ENCODE assay signal across 1 cellular context in genomic region chr3:13005301-13005700, GRCh38.
TF ChIP-seq lines count a peak whose summit lies in the region.

No MANE protein-coding gene starts in this region.

TF ChIP-seq in H1, 55 proteins besides CTCF, POLR2A, EP300 and RAD21 (continued from another document):
- TF ChIP-seq USF2 (IDR thresholded peaks at IDR 0.05; ENCODE audit: low read length) = no peak
- no peak for TF ChIP-seq RXRA (IDR thresholded peaks at IDR 0.05; ENCODE audit: insufficient read depth, low read depth, low read length)
- TF ChIP-seq, protein P1, sequence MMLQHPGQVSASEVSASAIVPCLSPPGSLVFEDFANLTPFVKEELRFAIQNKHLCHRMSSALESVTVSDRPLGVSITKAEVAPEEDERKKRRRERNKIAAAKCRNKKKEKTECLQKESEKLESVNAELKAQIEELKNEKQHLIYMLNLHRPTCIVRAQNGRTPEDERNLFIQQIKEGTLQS (IDR thresholded peaks at IDR 0.05; ENCODE audit: insufficient read depth, low read depth, low read length) = no peak
- no peak for TF ChIP-seq MAFK (IDR thresholded peaks at IDR 0.05; ENCODE audit: low read depth, low read length)
- no peak for TF ChIP-seq CBX8 (IDR thresholded peaks at IDR 0.05; ENCODE audit: borderline replicate concordance, low read depth, low read length)
- no peak for TF ChIP-seq RBBP5 (IDR thresholded peaks at IDR 0.05; ENCODE audit: borderline replicate concordance, low read depth, low read length)
- no peak for TF ChIP-seq POU5F1 (IDR thresholded peaks at IDR 0.05; ENCODE audit: low read depth, low read length)
- TF ChIP-seq HDAC6 (IDR thresholded peaks at IDR 0.05; ENCODE audit: low read depth, low read length) = no peak
- no peak for TF ChIP-seq TBP (IDR thresholded peaks at IDR 0.05; ENCODE audit: low read depth, low read length)
- no peak for TF ChIP-seq CREB1 (IDR thresholded peaks at IDR 0.05)
